In the genomic region with DNA sequence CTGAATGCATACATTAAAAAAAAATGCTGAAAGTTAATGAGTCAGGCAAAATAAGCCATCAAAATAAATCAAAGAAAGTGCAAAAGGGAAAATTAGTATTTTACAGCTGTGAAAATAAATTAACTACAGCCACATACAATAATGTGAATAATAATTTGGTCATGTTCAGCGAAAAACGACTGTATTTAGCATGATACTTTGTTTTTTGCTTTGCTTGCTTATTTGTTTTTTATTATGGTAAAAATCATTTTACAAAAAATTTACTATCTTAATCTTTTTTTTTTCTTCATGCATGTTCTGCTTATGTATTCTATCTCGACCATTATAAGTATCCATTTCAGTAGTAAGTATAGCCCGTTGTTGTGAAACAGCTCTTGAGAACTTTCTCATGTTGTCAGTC, we compare ENCODE assay signal across 1 cellular context.
TF ChIP-seq lines count a peak whose summit lies in the region.

No MANE protein-coding gene starts in this region.

TF ChIP-seq in A549, 52 proteins besides CTCF, POLR2A, EP300 and RAD21 (continued from another document):
- TF ChIP-seq, protein P1, sequence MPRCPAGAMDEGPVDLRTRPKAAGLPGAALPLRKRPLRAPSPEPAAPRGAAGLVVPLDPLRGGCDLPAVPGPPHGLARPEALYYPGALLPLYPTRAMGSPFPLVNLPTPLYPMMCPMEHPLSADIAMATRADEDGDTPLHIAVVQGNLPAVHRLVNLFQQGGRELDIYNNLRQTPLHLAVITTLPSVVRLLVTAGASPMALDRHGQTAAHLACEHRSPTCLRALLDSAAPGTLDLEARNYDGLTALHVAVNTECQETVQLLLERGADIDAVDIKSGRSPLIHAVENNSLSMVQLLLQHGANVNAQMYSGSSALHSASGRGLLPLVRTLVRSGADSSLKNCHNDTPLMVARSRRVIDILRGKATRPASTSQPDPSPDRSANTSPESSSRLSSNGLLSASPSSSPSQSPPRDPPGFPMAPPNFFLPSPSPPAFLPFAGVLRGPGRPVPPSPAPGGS (IDR thresholded peaks at IDR 0.05) = no peak
- TF ChIP-seq POLR2AphosphoS2 (conservative IDR thresholded peaks at IDR 0.05; ENCODE audit: low read length) = no peak
- TF ChIP-seq, protein P2, sequence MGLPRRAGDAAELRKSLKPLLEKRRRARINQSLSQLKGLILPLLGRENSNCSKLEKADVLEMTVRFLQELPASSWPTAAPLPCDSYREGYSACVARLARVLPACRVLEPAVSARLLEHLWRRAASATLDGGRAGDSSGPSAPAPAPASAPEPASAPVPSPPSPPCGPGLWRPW (IDR thresholded peaks at IDR 0.05) = no peak
